1 cellular context compared by ENCODE assay signal in the genomic region with DNA sequence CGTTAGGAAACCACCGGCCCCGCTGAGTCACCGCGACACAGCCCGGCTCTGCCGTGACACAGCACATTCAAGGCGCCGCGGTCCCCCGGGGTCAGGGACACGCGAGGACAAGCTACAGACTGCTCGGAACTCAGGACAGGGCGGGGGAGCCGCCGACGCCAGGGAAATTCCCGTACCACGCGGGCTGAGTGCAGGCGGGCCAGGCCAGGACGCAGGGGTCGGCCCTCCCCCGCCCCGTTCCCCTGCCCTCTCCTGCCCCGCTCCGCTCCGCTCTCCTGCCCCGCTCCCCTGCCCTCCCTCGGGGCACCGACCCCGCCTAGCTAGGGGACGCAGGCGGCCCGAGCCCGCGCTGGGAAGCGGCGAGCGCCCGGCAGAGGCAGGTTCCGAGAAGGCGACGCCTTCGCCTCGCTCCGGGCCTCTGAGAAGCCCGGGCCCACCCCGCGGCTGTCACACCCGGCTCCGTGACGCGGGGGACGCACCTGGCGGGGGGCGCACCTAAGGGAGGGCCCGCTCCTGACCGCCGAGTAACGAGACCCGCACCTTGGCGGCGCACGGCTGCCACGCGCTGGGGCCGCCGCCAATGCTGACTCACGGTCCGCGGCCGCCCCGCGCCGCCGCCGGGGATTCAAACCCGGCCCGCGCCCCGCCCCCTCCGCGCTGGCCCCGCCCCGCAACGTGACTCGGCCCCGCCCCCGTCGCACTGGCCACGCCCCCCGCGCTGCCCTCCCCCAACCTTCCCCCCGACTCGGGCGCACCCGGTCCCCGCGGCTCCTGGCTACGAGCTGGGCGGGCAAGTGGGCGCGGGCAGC.
TF ChIP-seq lines count a peak whose summit lies in the region.

No MANE protein-coding gene starts in this region.

TF ChIP-seq in HEK293, 187 proteins besides CTCF, POLR2A, EP300 and RAD21 (continued from another document):
- TF ChIP-seq, protein P1, sequence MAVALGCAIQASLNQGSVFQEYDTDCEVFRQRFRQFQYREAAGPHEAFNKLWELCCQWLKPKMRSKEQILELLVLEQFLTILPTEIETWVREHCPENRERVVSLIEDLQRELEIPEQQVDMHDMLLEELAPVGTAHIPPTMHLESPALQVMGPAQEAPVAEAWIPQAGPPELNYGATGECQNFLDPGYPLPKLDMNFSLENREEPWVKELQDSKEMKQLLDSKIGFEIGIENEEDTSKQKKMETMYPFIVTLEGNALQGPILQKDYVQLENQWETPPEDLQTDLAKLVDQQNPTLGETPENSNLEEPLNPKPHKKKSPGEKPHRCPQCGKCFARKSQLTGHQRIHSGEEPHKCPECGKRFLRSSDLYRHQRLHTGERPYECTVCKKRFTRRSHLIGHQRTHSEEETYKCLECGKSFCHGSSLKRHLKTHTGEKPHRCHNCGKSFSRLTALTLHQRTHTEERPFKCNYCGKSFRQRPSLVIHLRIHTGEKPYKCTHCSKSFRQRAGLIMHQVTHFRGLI (tag by site-specific recombination; IDR thresholded peaks at IDR 0.05), result no peak; the same call in 1 of the 2 replicates
- TF ChIP-seq, protein P2, sequence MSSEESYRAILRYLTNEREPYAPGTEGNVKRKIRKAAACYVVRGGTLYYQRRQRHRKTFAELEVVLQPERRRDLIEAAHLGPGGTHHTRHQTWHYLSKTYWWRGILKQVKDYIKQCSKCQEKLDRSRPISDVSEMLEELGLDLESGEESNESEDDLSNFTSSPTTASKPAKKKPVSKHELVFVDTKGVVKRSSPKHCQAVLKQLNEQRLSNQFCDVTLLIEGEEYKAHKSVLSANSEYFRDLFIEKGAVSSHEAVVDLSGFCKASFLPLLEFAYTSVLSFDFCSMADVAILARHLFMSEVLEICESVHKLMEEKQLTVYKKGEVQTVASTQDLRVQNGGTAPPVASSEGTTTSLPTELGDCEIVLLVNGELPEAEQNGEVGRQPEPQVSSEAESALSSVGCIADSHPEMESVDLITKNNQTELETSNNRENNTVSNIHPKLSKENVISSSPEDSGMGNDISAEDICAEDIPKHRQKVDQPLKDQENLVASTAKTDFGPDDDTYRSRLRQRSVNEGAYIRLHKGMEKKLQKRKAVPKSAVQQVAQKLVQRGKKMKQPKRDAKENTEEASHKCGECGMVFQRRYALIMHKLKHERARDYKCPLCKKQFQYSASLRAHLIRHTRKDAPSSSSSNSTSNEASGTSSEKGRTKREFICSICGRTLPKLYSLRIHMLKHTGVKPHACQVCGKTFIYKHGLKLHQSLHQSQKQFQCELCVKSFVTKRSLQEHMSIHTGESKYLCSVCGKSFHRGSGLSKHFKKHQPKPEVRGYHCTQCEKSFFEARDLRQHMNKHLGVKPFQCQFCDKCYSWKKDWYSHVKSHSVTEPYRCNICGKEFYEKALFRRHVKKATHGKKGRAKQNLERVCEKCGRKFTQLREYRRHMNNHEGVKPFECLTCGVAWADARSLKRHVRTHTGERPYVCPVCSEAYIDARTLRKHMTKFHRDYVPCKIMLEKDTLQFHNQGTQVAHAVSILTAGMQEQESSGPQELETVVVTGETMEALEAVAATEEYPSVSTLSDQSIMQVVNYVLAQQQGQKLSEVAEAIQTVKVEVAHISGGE (tag by site-specific recombination; conservative IDR thresholded peaks at IDR 0.05; ENCODE audit: low read depth), result no peak; the same call in 1 of the 2 replicates
- TF ChIP-seq ZNF354C (tag by site-specific recombination; IDR thresholded peaks at IDR 0.05; ENCODE audit: borderline replicate concordance, low read depth) (no peak), ATF2 (tag by site-specific recombination; IDR thresholded peaks at IDR 0.05; ENCODE audit: low read depth) (no peak), ZNF548 (tag by site-specific recombination; IDR thresholded peaks at IDR 0.05) (no peak), KLF7 (tag by site-specific recombination; IDR thresholded peaks at IDR 0.05; ENCODE audit: borderline replicate concordance) (no peak), ZSCAN16 (tag by site-specific recombination; IDR thresholded peaks at IDR 0.05) (no peak), ZNF341 (tag by site-specific recombination; IDR thresholded peaks at IDR 0.05; ENCODE audit: low read depth) (no peak), SCRT2 (tag by site-specific recombination; IDR thresholded peaks at IDR 0.05) (no peak)
